In genomic region chr12:133233993-133234564, GRCh38 we compare ENCODE assay signal across 34 cellular contexts. TPM values are rescaled to one million over a fixed set of nuclear protein-coding genes. Genes with fewer than 3 reads are reported as not detected.
"Had no signal": no experiment of that assay in that cellular context is flagged by ENCODE, and none has a peak within 500 bp of the region (broad histone marks: within the 10 kb centered on the region; RNA-seq: fewer than 3 reads in every experiment).

No MANE protein-coding gene starts in this region.

- DNase-seq: activated CD4-positive, alpha-beta T cell treated with anti-CD3 and anti-CD28 coated beads for 36 hours; activated CD4-positive, alpha-beta T cell treated with anti-CD3 and anti-CD28 coated beads, Interleukin-2, amount 10 ng/mL, durations not matched to agents 7 days and 5 days; activated CD4-positive, alpha-beta T cell treated with anti-CD3 and anti-CD28 coated beads, Interleukin-2, amount 50 U/mL, for 48 hours; activated CD8-positive, alpha-beta memory T cell treated with anti-CD3 and anti-CD28 coated beads, Interleukin-2, amount 50 U/mL, for 4 hours; activated gamma-delta T cell treated with Interleukin-2 at 50 U/mL for 16 hours; activated naive CD4-positive, alpha-beta T cell treated with anti-CD3 and anti-CD28 coated beads for 36 hours; activated T-cell treated with anti-CD3 and anti-CD28 coated beads for 4 hours; activated T-cell treated with anti-CD3 and anti-CD28 coated beads, Interleukin-2, amount 50 U/mL, for 4 hours; brain microvascular endothelial cell; central memory CD4-positive, alpha-beta T cell; NCI-H1048; NCI-H1105 treated with DMSO at 0.1 percent for 48 hours; NCI-H1436; NCI-H1694; NCI-H1930; NCI-H2081 treated with DMSO at 0.1 percent for 48 hours; NCI-H226; NCI-H524 treated with DMSO at 0.1 percent for 48 hours; RPMI8226; SHP77 treated with DMSO at 0.1 percent for 48 hours had no signal

- H3K27me3 ChIP-seq: adrenal gland, brain microvascular endothelial cell, SJSA1 had no signal

- H3K4me2 ChIP-seq: SK-N-SH had no signal

- H3K27ac ChIP-seq: adrenal gland, brain microvascular endothelial cell, SJSA1 had no signal

- H3K9me3 ChIP-seq: adrenal gland, SK-N-SH had no signal

- FAIRE-seq: TTC549 had no signal

- H3K4me1 ChIP-seq: adrenal gland, SJSA1 had no signal

- H3K27ac Mint-ChIP-seq: activated CD4-positive, alpha-beta T cell treated with anti-CD3 and anti-CD28 coated beads for 36 hours; activated CD4-positive, alpha-beta T cell treated with anti-CD3 and anti-CD28 coated beads, Interleukin-2, amount 10 ng/mL, durations not matched to agents 7 days and 5 days; activated naive CD4-positive, alpha-beta T cell treated with anti-CD3 and anti-CD28 coated beads for 36 hours; activated naive CD4-positive, alpha-beta T cell treated with anti-CD3 and anti-CD28 coated beads, Interleukin-2, amount 50 U/mL, for 72 hours; activated T-helper 1 cell treated with anti-CD3 and anti-CD28 coated beads, Interleukin-12 subunit alpha, Interleukin-12 subunit beta, Interleukin-2, Interleukin-4 antibody, amounts not matched to agents 30 ng/mL and 10 ng/mL and 1 ng/mL, durations not matched to agents 14 hours and 24 hours and 36 hours; T-helper 1 cell treated with Interleukin-12 subunit alpha and Interleukin-12 subunit beta and Interleukin-4 antibody, amounts not matched to agents 30 μg/mL and 1 μg/mL, for 36 hours; T-helper 2 cell treated with Interferon-gamma antibody and Interleukin-4, amounts not matched to agents 5 μg/mL and 100 μg/mL, for 36 hours; WTC11 had no signal

- H3K4me3 Mint-ChIP-seq: activated CD4-positive, alpha-beta T cell treated with anti-CD3 and anti-CD28 coated beads for 36 hours; activated CD4-positive, alpha-beta T cell treated with anti-CD3 and anti-CD28 coated beads, Interleukin-2, amount 10 ng/mL, durations not matched to agents 7 days and 5 days; activated naive CD4-positive, alpha-beta T cell treated with anti-CD3 and anti-CD28 coated beads for 36 hours; activated T-cell treated with anti-CD3 and anti-CD28 coated beads, Interleukin-2, amount 50 U/mL, for 4 hours; activated T-helper 1 cell treated with anti-CD3 and anti-CD28 coated beads, Interleukin-12 subunit alpha, Interleukin-12 subunit beta, Interleukin-2, Interleukin-4 antibody, amounts not matched to agents 30 ng/mL and 10 ng/mL and 1 ng/mL, durations not matched to agents 14 hours and 24 hours and 36 hours; T-helper 1 cell treated with Interleukin-12 subunit alpha and Interleukin-12 subunit beta and Interleukin-4 antibody, amounts not matched to agents 30 μg/mL and 1 μg/mL, for 36 hours; T-helper 2 cell treated with Interferon-gamma antibody and Interleukin-4, amounts not matched to agents 5 μg/mL and 100 μg/mL, for 36 hours; WTC11 had no signal

- ATAC-seq: activated CD4-positive, alpha-beta T cell treated with anti-CD3 and anti-CD28 coated beads for 36 hours; activated CD4-positive, CD25-positive, alpha-beta regulatory T cell treated with anti-CD3 and anti-CD28 coated beads, Interleukin-2, amount 50 U/mL, for 24 hours; activated naive CD4-positive, alpha-beta T cell treated with anti-CD3 and anti-CD28 coated beads, Interleukin-2, amount 50 U/mL, for 72 hours; activated T-cell treated with anti-CD3 and anti-CD28 coated beads, Interleukin-2, amount 50 U/mL, for 4 hours; Panc1; WTC11 had no signal

- H3K27me3 Mint-ChIP-seq: activated CD4-positive, alpha-beta T cell treated with anti-CD3 and anti-CD28 coated beads for 36 hours; activated CD4-positive, alpha-beta T cell treated with anti-CD3 and anti-CD28 coated beads, Interleukin-2, amount 10 ng/mL, durations not matched to agents 7 days and 5 days had no signal

- H3K9ac ChIP-seq: SK-N-SH had no signal

- H3K4me1 Mint-ChIP-seq: activated CD4-positive, alpha-beta T cell treated with anti-CD3 and anti-CD28 coated beads for 36 hours; activated CD4-positive, alpha-beta T cell treated with anti-CD3 and anti-CD28 coated beads, Interleukin-2, amount 10 ng/mL, durations not matched to agents 7 days and 5 days; WTC11 had no signal

RNA-seq across cellular contexts. Expression of gene ANHX, which starts 1.6 kb away (rescaled TPM):
- total RNA-seq: activated CD4-positive, alpha-beta T cell treated with anti-CD3 and anti-CD28 coated beads for 36 hours; activated CD4-positive, alpha-beta T cell treated with anti-CD3 and anti-CD28 coated beads, Interleukin-2, amount 10 ng/mL, durations not matched to agents 7 days and 5 days; activated naive CD4-positive, alpha-beta T cell treated with anti-CD3 and anti-CD28 coated beads for 36 hours; activated naive CD4-positive, alpha-beta T cell treated with anti-CD3 and anti-CD28 coated beads, Interleukin-2, amount 50 U/mL, for 72 hours; activated T-cell treated with anti-CD3 and anti-CD28 coated beads, Interleukin-2, amount 50 U/mL, for 4 hours; activated T-helper 1 cell treated with anti-CD3 and anti-CD28 coated beads, Interleukin-12 subunit alpha, Interleukin-12 subunit beta, Interleukin-2, Interleukin-4 antibody, amounts not matched to agents 30 ng/mL and 10 ng/mL and 1 ng/mL, durations not matched to agents 14 hours and 24 hours and 36 hours; adrenal gland; cerebellum; MCF 10A; NCI-H460; SJSA1; WTC11 had no signal
